Comparison of ENCODE assay signal across 8 cellular contexts in genomic region chr4:89307446-89308160, GRCh38. TPM values are rescaled to one million over a fixed set of nuclear protein-coding genes. Genes with fewer than 3 reads are reported as not detected.
A peak's percentile ranks its signal among the peaks of the same experiment; 100 is the strongest.
DNase-seq lines count a peak whose midpoint lies in the region; ATAC-seq and TF ChIP-seq lines count a peak whose summit lies in the region.

Gene GPRIN3, minus strand, starts transcription at chr4:89307800. Its CDS starts 57,690 bp downstream, at chr4:89250110.

- H3K27me3 ChIP-seq in spleen (replicated peaks in 1 of 7): peaks cover 0 to 20% (median 0%) of the 10 kb centered on the region in 7 donors

- H3K4me1 ChIP-seq in spleen: peaks cover 12 to 71% (median 34%) of the 10 kb centered on the region in 6 donors

- peak; percentile 66 for ATAC-seq in GM21367 (IDR thresholded peaks at IDR 0.05; ENCODE audit: unreplicated experiment)
- no peak for ATAC-seq in HG02981 (IDR thresholded peaks at IDR 0.05; ENCODE audit: unreplicated experiment)

- TF ChIP-seq RAD21 in Ishikawa (IDR thresholded peaks at IDR 0.05; ENCODE audit: low read depth): no peak

- peak within 1 kb of the TSS; percentile 49 to 75 (median 63) for H3K4me3 ChIP-seq in spleen

- in situ Hi-C loops in T47D (cut with HindIII; ENCODE audit: low pct_unique_long_range_greater_than_20kb, low sequenced_read_pairs): no loop called here

- WGBS in spleen, 5 donors: 0 to 1% (median 0%) methylated on average over 5 to 67 of the region's 67 CpGs

- intact Hi-C loops in spleen (cut with DNase I; ENCODE audit: low total_unique reads): no loop called here

- no peaks in the 10 kb centered on the region for H3K9me3 ChIP-seq in spleen

- H3K36me3 ChIP-seq in spleen: no peaks in the 10 kb centered on the region

- TF ChIP-seq CTCF in spleen (IDR thresholded peaks at IDR 0.05 in 8 of 11, conservative IDR thresholded peaks at IDR 0.05 in 3 of 11): peak in 1 of 11 experiments; percentile 14

- peak within 1 kb of the TSS; percentile 49 to 90 (median 82) for H3K27ac ChIP-seq in spleen

- TF ChIP-seq EP300 in Ishikawa (IDR thresholded peaks at IDR 0.05; ENCODE audit: borderline replicate concordance): no peak

- DNase-seq in C1 segment of cervical spinal cord (lab: John Stamatoyannopoulos, UW) (peak in 11 of 14 donors; percentile 13 to 81 (median 40)), UCSD-AML1 (lab: John Stamatoyannopoulos, UW; ENCODE audit: unreplicated experiment) (peak; percentile 31), T47D (ENCODE audit: low read depth in 1 of 2, low spot score in 1 of 2) (peak; percentile 15 to 24), iris pigment epithelial cell (ENCODE audit: low read depth) (peak; percentile 27), spleen (peak; percentile 92)

- peak in 1 of 3 donors; percentile 34 for TF ChIP-seq POLR2A in spleen (IDR thresholded peaks at IDR 0.05)

TF ChIP-seq in Ishikawa, 13 proteins besides CTCF, POLR2A, EP300 and RAD21:
- TF ChIP-seq EGR1 (IDR thresholded peaks at IDR 0.05): peak; percentile 54
- TF ChIP-seq CREB1 (IDR thresholded peaks at IDR 0.05; ENCODE audit: low read depth): no peak

RNA-seq across cellular contexts. Expression of gene GPRIN3, which starts in this region (rescaled TPM):
- total RNA-seq in spleen: 10 to 100 TPM; 22.9 to 40.2 (median 29.5) TPM
- polyA plus RNA-seq in spleen: 1 to 10 TPM; 1.6 to 2.2 (median 2.0) TPM

Comparison
In these comparisons a context has a peak if more than half of its experiments do, and no peak if none do; other contexts are left out.
1. DNase-seq: peak in every context shown above with its lines; median percentile 92 in spleen; 40 in C1 segment of cervical spinal cord; 31 in UCSD-AML1; 27 in iris pigment epithelial cell; 20 in T47D.